In the genomic region with DNA sequence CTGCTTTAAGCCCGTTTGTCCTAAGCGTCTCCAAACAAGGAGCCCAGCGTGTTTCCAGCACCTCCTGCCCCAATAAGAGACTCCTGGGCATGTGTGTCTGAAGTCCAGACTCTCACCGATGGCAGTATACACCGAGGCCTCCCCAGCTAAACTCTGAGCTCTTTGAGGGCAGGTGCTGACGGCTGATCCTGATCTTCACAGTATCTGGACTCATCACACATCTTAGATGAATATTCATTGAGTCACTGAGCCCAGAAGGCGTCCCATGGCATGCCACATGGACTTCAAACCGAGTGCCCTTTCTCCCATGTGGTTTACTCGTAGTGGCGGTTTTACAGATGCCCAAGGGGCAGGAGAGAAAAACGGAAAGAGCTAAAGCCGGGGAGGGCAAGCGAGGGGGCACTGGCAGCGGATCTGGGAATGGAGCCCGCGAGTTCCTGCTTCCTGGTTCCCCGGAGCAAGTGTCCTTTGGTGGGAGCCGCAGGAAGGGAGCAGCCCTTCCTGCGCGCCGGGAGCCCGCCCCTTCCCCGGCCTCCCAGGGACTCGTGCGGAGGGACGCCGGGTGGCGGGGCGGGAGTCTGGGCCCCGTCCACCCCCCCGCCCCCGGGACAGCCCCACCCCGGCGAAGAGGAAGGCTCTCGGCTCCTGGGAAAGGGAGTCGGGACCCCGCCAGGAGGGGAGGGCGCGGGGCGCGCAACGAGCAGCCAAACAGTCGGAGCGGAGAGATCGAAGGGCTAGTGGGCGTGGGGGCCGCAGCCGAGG, we compare ENCODE assay signal across 8 cellular contexts. TPM values are rescaled to one million over a fixed set of nuclear protein-coding genes. Genes with fewer than 3 reads are reported as not detected.
A peak's percentile ranks its signal among the peaks of the same experiment; 100 is the strongest.
DNase-seq lines count a peak whose midpoint lies in the region; ATAC-seq, FAIRE-seq and TF ChIP-seq lines count a peak whose summit lies in the region.

No MANE protein-coding gene starts in this region.

- peak; percentile 94 for DNase-seq in 8988T
- DNase-seq in GM03348 (ENCODE audit: low spot score) = peak; percentile 97
- peak; percentile 31 for DNase-seq in NCI-H2227 treated with DMSO at 0.1 percent for 48 hours (lab: John Stamatoyannopoulos, UW)
- DNase-seq in ascending aorta (ENCODE audit: low spot score in 2 of 2) = peak in 1 of 2 donors; percentile 77
- DNase-seq in small intestine = peak; percentile 63
- DNase-seq in GM19239 (ENCODE audit: insufficient read length, low spot score) = no peak

- WGBS in small intestine, 3 donors = 1 to 2% (median 2%) methylated on average over 28 to 48 of the region's 48 CpGs

- H3K27me3 ChIP-seq in ascending aorta (no peaks in the 10 kb centered on the region), iPS-18a (ENCODE audit: control insufficient read depth, insufficient read depth, low read length) (peaks cover 18% of the 10 kb centered on the region), small intestine (ENCODE audit: control insufficient read depth in 2 of 2, insufficient read depth in 2 of 2, low read length in 2 of 2) (peaks cover 0 to 3% of the 10 kb centered on the region in 2 donors)

- intact Hi-C loops in ascending aorta (cut with DNase I) = loop anchor here (1.0 to 5.0 kb wide), 2 partner anchors 68 to 81 kb away; a partner anchor contains a TSS

- H3K4me1 ChIP-seq in ascending aorta (peaks cover 5 to 16% of the 10 kb centered on the region in 2 donors), iPS-18a (ENCODE audit: control insufficient read depth, low read depth, low read length) (peaks cover 24% of the 10 kb centered on the region), small intestine (ENCODE audit: control insufficient read depth in 2 of 2, insufficient read depth in 1 of 2, low read depth in 1 of 2, low read length in 1 of 2) (peaks cover 2 to 11% of the 10 kb centered on the region in 2 donors)

- no peak for ATAC-seq in HG03571 (IDR thresholded peaks at IDR 0.05; ENCODE audit: unreplicated experiment)

- H3K9ac ChIP-seq in iPS-18a (ENCODE audit: low read length) = peak overlapping the region; percentile 80

- H3K27ac ChIP-seq in ascending aorta (peak overlapping the region; percentile 93 to 95), iPS-18a (ENCODE audit: low read length) (peak overlapping the region; percentile 21), small intestine (ENCODE audit: low read depth in 1 of 2, low read length in 1 of 2) (peak overlapping the region in 1 of 2 donors; percentile 80)

- FAIRE-seq in small intestine (lab: Jason Lieb, UNC) = no peak
- FAIRE-seq in GM19239 (lab: Jason Lieb, UNC) = no peak

- no peaks in the 10 kb centered on the region for H3K9me3 ChIP-seq in ascending aorta
- no peaks in the 10 kb centered on the region for H3K9me3 ChIP-seq in iPS-18a (ENCODE audit: control insufficient read depth, low read depth, low read length)
- no peaks in the 10 kb centered on the region for H3K9me3 ChIP-seq in small intestine (ENCODE audit: control insufficient read depth, low read depth)

- TF ChIP-seq CTCF in ascending aorta (IDR thresholded peaks at IDR 0.05) = no peak

- no peaks in the 10 kb centered on the region for H3K36me3 ChIP-seq in ascending aorta
- H3K36me3 ChIP-seq in iPS-18a (ENCODE audit: control insufficient read depth, low read depth, low read length) = no peaks in the 10 kb centered on the region
- H3K36me3 ChIP-seq in small intestine (ENCODE audit: control insufficient read depth in 2 of 2, insufficient read depth in 2 of 2, low read length in 2 of 2) = no peaks in the 10 kb centered on the region

- H3K4me3 ChIP-seq in ascending aorta = peak overlapping the region; percentile 71 to 75
- H3K4me3 ChIP-seq in iPS-18a (ENCODE audit: low read length) = peak overlapping the region; percentile 86
- H3K4me3 ChIP-seq in small intestine (ENCODE audit: low read depth in 1 of 2, low read length in 2 of 2) = peak overlapping the region; percentile 12 to 69

RNA-seq across cellular contexts. Expression of a gene that starts 0.6 kb away (rescaled TPM):
- 76.1 TPM for total RNA-seq in ascending aorta
- polyA plus RNA-seq in small intestine = 10 to 100 TPM in 2 of 3 donors, 1 to 10 TPM in 1; 8.9 to 18.7 (median 11.6) TPM
